Comparison of ENCODE assay signal across 8 cellular contexts in the genomic region with DNA sequence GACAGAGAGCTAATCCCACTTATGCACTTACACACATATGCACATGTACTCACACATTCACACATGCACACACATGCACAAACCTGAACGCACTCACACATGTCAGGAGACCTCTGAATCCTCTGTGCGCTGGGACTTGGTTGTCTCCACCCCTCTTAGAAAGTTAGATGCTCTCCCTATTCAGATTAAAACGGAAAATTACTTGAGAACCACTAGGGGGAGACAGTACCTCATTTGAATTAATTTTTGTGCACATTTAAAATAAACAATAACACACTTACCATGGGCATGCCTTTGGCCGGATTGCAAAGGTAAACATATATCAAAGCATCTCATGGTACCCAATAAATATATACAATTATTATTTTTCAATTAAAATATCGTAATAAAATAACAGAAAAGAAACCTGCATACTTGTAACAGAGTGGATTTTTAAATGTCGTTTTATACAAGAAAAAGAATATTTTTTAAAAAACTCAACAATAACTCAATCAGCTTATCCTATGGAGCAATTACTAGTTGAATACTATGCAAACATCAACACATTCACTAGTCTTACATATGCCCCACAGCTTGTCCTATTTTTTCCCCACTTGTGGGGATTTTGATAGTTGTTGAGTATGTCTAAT. TPM values are rescaled to one million over a fixed set of nuclear protein-coding genes. Genes with fewer than 3 reads are reported as not detected.
A peak's percentile ranks its signal among the peaks of the same experiment; 100 is the strongest.
DNase-seq lines count a peak whose midpoint lies in the region; ATAC-seq and TF ChIP-seq lines count a peak whose summit lies in the region.

No MANE protein-coding gene starts in this region.

- H3K4me2 ChIP-seq in hepatocyte = no peak overlapping the region

- no peaks in the 10 kb centered on the region for H3K4me1 Mint-ChIP-seq in CD8-positive, alpha-beta T cell (ENCODE audit: low read depth)

- H3K4me1 ChIP-seq in CD8-positive, alpha-beta T cell (ENCODE audit: insufficient read depth, low read length) = no peaks in the 10 kb centered on the region
- H3K4me1 ChIP-seq in hepatocyte (ENCODE audit: insufficient read depth) = no peaks in the 10 kb centered on the region
- no peaks in the 10 kb centered on the region for H3K4me1 ChIP-seq in thyroid gland

- no peak overlapping the region for H3K27ac Mint-ChIP-seq in CD8-positive, alpha-beta T cell

- ATAC-seq in CD8-positive, alpha-beta T cell = no peak
- no peak for ATAC-seq in left colon
- ATAC-seq in GM21786 (IDR thresholded peaks at IDR 0.05; ENCODE audit: unreplicated experiment) = no peak

- H3K79me2 ChIP-seq in hepatocyte = no peaks in the 10 kb centered on the region

- peaks cover 13% of the 10 kb centered on the region for H3K27me3 Mint-ChIP-seq in CD8-positive, alpha-beta T cell (ENCODE audit: low read depth)

- CTCF ChIA-PET in CD8-positive, alpha-beta T cell (lab: Charles Lee) = interaction anchor here (0.7 to 1.4 kb wide), 8 partner anchors 10 to 507 kb away, joined by 3 to 6 read pairs (median 3); a partner anchor contains a TSS
- CTCF ChIA-PET in HEK293T (lab: Yijun Ruan, JAX) = no interaction called here

- WGBS in hepatocyte (ENCODE audit: low lambda C conversion rate, missing lambda C conversion rate) = 47% methylated on average over 6 of the region's 6 CpGs
- WGBS in thyroid gland, 2 donors = 40% methylated on average over 6 of the region's 6 CpGs

- in situ Hi-C loops in SK-MEL-5 (cut with HindIII; ENCODE audit: low pct_unique_long_range_greater_than_20kb, low sequenced_read_pairs) = no loop called here

- no peak overlapping the region for H3K27ac ChIP-seq in CD8-positive, alpha-beta T cell (ENCODE audit: low read depth, low read length)
- H3K27ac ChIP-seq in hepatocyte (no peak overlapping the region), thyroid gland (no peak overlapping the region)

- TF ChIP-seq POLR2A in thyroid gland (IDR thresholded peaks at IDR 0.05) = no peak

- no peaks in the 10 kb centered on the region for H3K36me3 Mint-ChIP-seq in CD8-positive, alpha-beta T cell

- no peaks in the 10 kb centered on the region for H4K20me1 ChIP-seq in hepatocyte (ENCODE audit: insufficient read depth, poor library complexity, severe bottlenecking)

- peak; percentile 64 for TF ChIP-seq CTCF in CD8-positive, alpha-beta T cell (IDR thresholded peaks at IDR 0.05)
- TF ChIP-seq CTCF in hepatocyte (IDR thresholded peaks at IDR 0.05; ENCODE audit: poor library complexity) (peak; percentile 16), thyroid gland (IDR thresholded peaks at IDR 0.05) (peak in 3 of 6 experiments; percentile 13 to 47 (median 28))

- intact Hi-C loops in CD8-positive, alpha-beta T cell (cut with DNase I, micrococcal nuclease) = loop anchor here in 1 of 2 experiments (5.0 kb wide), 1 partner anchor 849 kb away; no protein-coding TSS in a partner anchor
- intact Hi-C loops in left colon (cut with DNase I, micrococcal nuclease) = no loop called here
- intact Hi-C loops in thyroid gland (cut with DNase I) = no loop called here

- H3K4me3 Mint-ChIP-seq in CD8-positive, alpha-beta T cell = no peak overlapping the region

- no peaks in the 10 kb centered on the region for H3K9me3 Mint-ChIP-seq in CD8-positive, alpha-beta T cell

- H2AFZ ChIP-seq in hepatocyte = no peak overlapping the region

- no peaks in the 10 kb centered on the region for H3K27me3 ChIP-seq in CD8-positive, alpha-beta T cell (ENCODE audit: insufficient read depth, low read length)
- H3K27me3 ChIP-seq in hepatocyte = no peaks in the 10 kb centered on the region
- H3K27me3 ChIP-seq in thyroid gland = no peaks in the 10 kb centered on the region

- POLR2A ChIA-PET in CD8-positive, alpha-beta T cell (lab: Charles Lee) = no interaction called here
- POLR2A ChIA-PET in HEK293T (lab: Yijun Ruan, JAX) = no interaction called here

- no peak overlapping the region for H3K4me3 ChIP-seq in CD8-positive, alpha-beta T cell (ENCODE audit: low read depth, low read length)
- H3K4me3 ChIP-seq in hepatocyte = no peak overlapping the region
- no peak overlapping the region for H3K4me3 ChIP-seq in thyroid gland (replicated peaks in 1 of 3)

- H3K9me3 ChIP-seq in CD8-positive, alpha-beta T cell (ENCODE audit: low read length) = no peaks in the 10 kb centered on the region
- H3K9me3 ChIP-seq in hepatocyte (ENCODE audit: low read depth) = no peaks in the 10 kb centered on the region
- no peaks in the 10 kb centered on the region for H3K9me3 ChIP-seq in thyroid gland

- no peak for DNase-seq in CD8-positive, alpha-beta T cell
- DNase-seq in HEK293T (ENCODE audit: extremely low spot score) (peak; percentile 40), SK-MEL-5 (ENCODE audit: low read depth, low spot score) (peak; percentile 54), hepatocyte (ENCODE audit: low spot score) (no peak), SK-N-DZ (ENCODE audit: low spot score) (no peak), left colon (no peak), thyroid gland (no peak)

- H3K9me2 ChIP-seq in hepatocyte (replicated peaks; ENCODE audit: insufficient read depth) = no peaks in the 10 kb centered on the region

- H3K36me3 ChIP-seq in CD8-positive, alpha-beta T cell (ENCODE audit: insufficient read depth, low read length) = no peaks in the 10 kb centered on the region
- H3K36me3 ChIP-seq in hepatocyte (replicated peaks; ENCODE audit: insufficient read depth, low read depth) = no peaks in the 10 kb centered on the region
- H3K36me3 ChIP-seq in thyroid gland = no peaks in the 10 kb centered on the region

TF ChIP-seq in HEK293T, 16 proteins besides CTCF, POLR2A, EP300 and RAD21:
- TF ChIP-seq CTBP1 (IDR thresholded peaks at IDR 0.05; ENCODE audit: borderline replicate concordance) = no peak
- TF ChIP-seq FOXK2 (IDR thresholded peaks at IDR 0.05) = no peak
- no peak for TF ChIP-seq HDGF (IDR thresholded peaks at IDR 0.05; ENCODE audit: borderline replicate concordance)
- no peak for TF ChIP-seq TARDBP (IDR thresholded peaks at IDR 0.05)
- TF ChIP-seq SP1 (IDR thresholded peaks at IDR 0.05) = no peak
- TF ChIP-seq ZNF384 (IDR thresholded peaks at IDR 0.05) = no peak
- no peak for TF ChIP-seq BHLHE40 (IDR thresholded peaks at IDR 0.05; ENCODE audit: borderline replicate concordance)
- TF ChIP-seq FOXM1 (IDR thresholded peaks at IDR 0.05; ENCODE audit: borderline replicate concordance) = no peak

RNA-seq across cellular contexts. Expression of a gene that starts 9.5 kb away (rescaled TPM):
- under 1 TPM in 1 of 2 experiments, not detected in 1; 0.46 TPM for total RNA-seq in CD8-positive, alpha-beta T cell
- not detected in 2 replicates for total RNA-seq in SK-MEL-5 (2014; rRNA removed; shearing (Covaris generic))
- polyA plus RNA-seq in SK-MEL-5 (2015; cell fraction: cytosol; rRNA removed) = not detected in 2 replicates
- not detected in 2 replicates for polyA plus RNA-seq in SK-MEL-5 (2015; cell fraction: nucleus; rRNA removed)
- total RNA-seq in hepatocyte (not detected in 2 replicates), left colon (1 to 10 TPM; 2.1 to 5.0 TPM), thyroid gland (1 to 10 TPM; 2.7 to 6.2 (median 3.7) TPM)
- not detected in 2 replicates for polyA plus RNA-seq in hepatocyte
- polyA plus RNA-seq in SK-N-DZ (2014; cell fraction: cytosol; rRNA removed) = not detected in 2 replicates
- not detected in 2 replicates for polyA plus RNA-seq in SK-N-DZ (2014; cell fraction: nucleus; rRNA removed)

RNA-seq across cellular contexts. Expression of a gene that starts 23.0 kb away (rescaled TPM):
- total RNA-seq in CD8-positive, alpha-beta T cell = 1 to 10 TPM in 1 of 2 experiments, under 1 TPM in 1; 0.87 to 1.6 TPM
- not detected in 2 replicates for total RNA-seq in SK-MEL-5 (2014; rRNA removed; shearing (Covaris generic))
- polyA plus RNA-seq in SK-MEL-5 (2015; cell fraction: cytosol; rRNA removed) = not detected in 2 replicates
- not detected in 2 replicates for polyA plus RNA-seq in SK-MEL-5 (2015; cell fraction: nucleus; rRNA removed)
- not detected in 2 replicates for total RNA-seq in hepatocyte
- polyA plus RNA-seq in hepatocyte = not detected in 2 replicates
- polyA plus RNA-seq in SK-N-DZ (2014; cell fraction: cytosol; rRNA removed) = not detected in 2 replicates
- polyA plus RNA-seq in SK-N-DZ (2014; cell fraction: nucleus; rRNA removed) = not detected in 2 replicates
- 1 to 10 TPM; 2.5 to 4.1 TPM for total RNA-seq in left colon
- total RNA-seq in thyroid gland = 1 to 10 TPM in 1 of 4 donors, under 1 TPM in 3; 0.13 to 1.5 (median 0.44) TPM

RNA-seq across cellular contexts. Expression of a gene that starts 59.9 kb away (rescaled TPM):
- not detected for total RNA-seq in CD8-positive, alpha-beta T cell
- not detected in 2 replicates for total RNA-seq in SK-MEL-5 (2014; rRNA removed; shearing (Covaris generic))
- not detected in 2 replicates for polyA plus RNA-seq in SK-MEL-5 (2015; cell fraction: cytosol; rRNA removed)
- not detected in 2 replicates for polyA plus RNA-seq in SK-MEL-5 (2015; cell fraction: nucleus; rRNA removed)
- total RNA-seq in hepatocyte = not detected in 2 replicates
- not detected in 2 replicates for polyA plus RNA-seq in hepatocyte
- polyA plus RNA-seq in SK-N-DZ (2014; cell fraction: cytosol; rRNA removed) = not detected in 2 replicates
- not detected in 2 replicates for polyA plus RNA-seq in SK-N-DZ (2014; cell fraction: nucleus; rRNA removed)
- under 1 TPM in 1 of 2 donors, not detected in 1; 0.61 TPM for total RNA-seq in left colon
- total RNA-seq in thyroid gland = under 1 TPM in 1 of 4 donors, not detected in 3; 0.54 TPM

Comparison
In these comparisons a context has a peak if more than half of its experiments do, and no peak if none do; other contexts are left out.
1. DNase-seq: peak in HEK293T (single experiment) and SK-MEL-5 (single experiment); none in CD8-positive, alpha-beta T cell (0 of 7), hepatocyte (single experiment), SK-N-DZ (single experiment), left colon (0 of 2) and thyroid gland (0 of 2).